Comparison of ENCODE assay signal across 8 cellular contexts in the genomic region with DNA sequence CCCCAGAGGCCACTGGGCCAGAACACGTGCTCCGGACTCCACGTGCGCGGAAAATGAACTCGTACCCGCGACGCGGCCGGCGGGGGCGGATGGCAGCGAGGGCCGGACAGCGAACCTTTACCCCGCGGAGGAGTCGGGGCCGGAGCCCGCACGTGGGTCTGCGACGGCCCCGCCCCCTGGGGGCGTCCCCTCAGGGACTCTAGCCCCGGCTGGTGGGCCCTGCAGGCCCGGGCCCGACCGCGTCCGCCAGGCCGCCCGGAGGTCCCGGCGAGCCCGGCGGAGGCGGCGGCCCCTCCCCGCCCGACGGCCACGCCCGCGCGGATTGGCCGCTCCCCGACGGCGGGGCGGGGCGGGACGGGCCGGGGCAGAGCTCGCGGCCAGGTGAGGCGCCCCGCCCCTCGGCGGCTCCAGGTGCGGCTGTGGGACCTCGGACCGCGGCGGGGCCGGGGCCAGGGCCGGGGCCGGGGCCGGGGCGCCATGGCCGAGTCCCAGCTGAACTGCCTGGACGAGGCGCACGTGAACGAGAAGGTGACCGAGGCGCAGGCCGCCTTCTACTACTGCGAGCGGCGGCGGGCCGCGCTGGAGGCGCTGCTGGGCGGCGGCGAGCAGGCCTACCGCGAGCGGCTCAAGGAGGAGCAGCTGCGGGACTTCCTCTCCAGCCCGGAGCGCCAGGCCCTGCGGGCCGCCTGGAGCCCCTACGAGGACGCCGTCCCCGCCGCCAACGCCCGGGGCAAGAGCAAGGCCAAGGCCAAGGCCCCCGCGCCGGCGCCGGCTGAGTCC. TPM values are rescaled to one million over a fixed set of nuclear protein-coding genes. Genes with fewer than 3 reads are reported as not detected.
DNase-seq lines count a peak whose midpoint lies in the region; ATAC-seq lines count a peak whose summit lies in the region.

Gene FAM83F, plus strand, starts transcription at position 389 of the 780 bp plus-strand sequence. Its CDS starts 89 bp downstream, at position 478.

- H3K36me3 Mint-ChIP-seq in T-cell = no peaks in the 10 kb centered on the region
- no peaks in the 10 kb centered on the region for H3K36me3 Mint-ChIP-seq in naive thymus-derived CD8-positive, alpha-beta T cell

- peak within 1 kb of the TSS; percentile 68 to 71 (median 69) for H3K4me3 Mint-ChIP-seq in T-cell
- H3K4me3 Mint-ChIP-seq in naive thymus-derived CD8-positive, alpha-beta T cell = peak within 1 kb of the TSS; percentile 57 to 88 (median 76)

- peak within 1 kb of the TSS; percentile 50 to 79 for H3K9ac ChIP-seq in duodenal mucosa (ENCODE audit: low read depth in 1 of 2, low read length in 2 of 2)

- no peaks in the 10 kb centered on the region for H3K9me3 Mint-ChIP-seq in T-cell
- H3K9me3 Mint-ChIP-seq in naive thymus-derived CD8-positive, alpha-beta T cell = no peaks in the 10 kb centered on the region

- H3K27me3 Mint-ChIP-seq in T-cell = peaks cover 3 to 44% of the 10 kb centered on the region in 2 donors
- H3K27me3 Mint-ChIP-seq in naive thymus-derived CD8-positive, alpha-beta T cell = peaks cover 0 to 33% (median 5%) of the 10 kb centered on the region in 5 donors

- peak; percentile 37 to 84 (median 80) for ATAC-seq in T-cell (replicated peaks in 1 of 4)
- peak; percentile 21 to 65 for ATAC-seq in naive thymus-derived CD8-positive, alpha-beta T cell

- POLR2A ChIA-PET in T-cell (lab: Charles Lee) = interaction anchor here (0.6 to 1.1 kb wide), 2 partner anchors 10 to 233 kb away, joined by 3 to 12 read pairs; no protein-coding TSS in a partner anchor
- POLR2A ChIA-PET in naive thymus-derived CD8-positive, alpha-beta T cell (lab: Charles Lee) = interaction anchor here (0.8 to 1.9 kb wide), 7 partner anchors 10 to 98 kb away, joined by 3 to 8 read pairs (median 5); no protein-coding TSS in a partner anchor

- H3K36me3 ChIP-seq in duodenal mucosa (ENCODE audit: control insufficient read depth in 1 of 2, insufficient read depth in 2 of 2, low read length in 2 of 2) = no peaks in the 10 kb centered on the region

- peaks cover 8 to 9% of the 10 kb centered on the region in 2 donors for H3K27me3 ChIP-seq in duodenal mucosa (ENCODE audit: control insufficient read depth in 1 of 2, insufficient read depth in 2 of 2, low read length in 2 of 2)

- DNase-seq in DMS53 treated with DMSO at 0.1 percent for 48 hours (lab: John Stamatoyannopoulos, UW; ENCODE audit: unreplicated experiment) (peak; percentile 55), T-cell (peak in 20 of 34 experiments; percentile 6 to 46 (median 18)), OCI-M1 (lab: John Stamatoyannopoulos, UW) (no peak), hepatic stellate cell (ENCODE audit: low spot score) (no peak), NCI-H82 (lab: John Stamatoyannopoulos, UW) (no peak), KG1 (lab: John Stamatoyannopoulos, UW) (no peak)
- peak in 3 of 10 donors; percentile 13 to 50 (median 47) for DNase-seq in naive thymus-derived CD8-positive, alpha-beta T cell

- CTCF ChIA-PET in T-cell (lab: Charles Lee) = interaction anchor here in 1 of 2 donors (0.6 kb wide), 2 partner anchors 285 to 1386 kb away, joined by 4 read pairs; no protein-coding TSS in a partner anchor

- peak within 1 kb of the TSS; percentile 63 to 73 for H3K4me3 ChIP-seq in duodenal mucosa (ENCODE audit: low read depth in 1 of 2, low read length in 2 of 2)

- no peaks in the 10 kb centered on the region for H3K9me3 ChIP-seq in duodenal mucosa (ENCODE audit: control insufficient read depth in 1 of 2, low read length in 2 of 2)

- H3K4me1 ChIP-seq in duodenal mucosa (ENCODE audit: control insufficient read depth in 1 of 2, insufficient read depth in 2 of 2, low read length in 2 of 2) = peaks cover 38 to 54% of the 10 kb centered on the region in 2 donors

- no peak within 1 kb of the TSS for H3K27ac Mint-ChIP-seq in T-cell
- H3K27ac Mint-ChIP-seq in naive thymus-derived CD8-positive, alpha-beta T cell = peak within 1 kb of the TSS; percentile 54 to 95 (median 84)

- H3K4me1 Mint-ChIP-seq in T-cell = peaks cover 7 to 14% (median 11%) of the 10 kb centered on the region in 3 donors
- peaks cover 3 to 20% (median 11%) of the 10 kb centered on the region in 4 donors for H3K4me1 Mint-ChIP-seq in naive thymus-derived CD8-positive, alpha-beta T cell

- H3K27ac ChIP-seq in duodenal mucosa (ENCODE audit: low read depth, low read length) = no peak within 1 kb of the TSS

RNA-seq across cellular contexts. Expression of gene FAM83F, which starts in this region (rescaled TPM):
- 1 to 10 TPM in 2 of 5 donors, under 1 TPM in 3; 0.26 to 4.9 (median 0.79) TPM for total RNA-seq in T-cell
- total RNA-seq in naive thymus-derived CD8-positive, alpha-beta T cell = 1 to 10 TPM in 1 of 2 experiments, under 1 TPM in 1; 0.41 to 1.2 TPM
- under 1 TPM in 2 of 3 donors, not detected in 1; 0.01 to 0.02 TPM for polyA plus RNA-seq in naive thymus-derived CD8-positive, alpha-beta T cell

Comparison
In these comparisons a context has a peak if more than half of its experiments do, and no peak if none do; other contexts are left out.
1. DNase-seq: peak in DMS53 treated with DMSO at 0.1 percent for 48 hours (single experiment) and T-cell (20 of 34); none in OCI-M1 (single experiment), hepatic stellate cell (single experiment), NCI-H82 (single experiment) and KG1 (single experiment).
2. H3K27ac Mint-ChIP-seq: peak in naive thymus-derived CD8-positive, alpha-beta T cell (10 of 10); none in T-cell (0 of 2).